In the genomic region with DNA sequence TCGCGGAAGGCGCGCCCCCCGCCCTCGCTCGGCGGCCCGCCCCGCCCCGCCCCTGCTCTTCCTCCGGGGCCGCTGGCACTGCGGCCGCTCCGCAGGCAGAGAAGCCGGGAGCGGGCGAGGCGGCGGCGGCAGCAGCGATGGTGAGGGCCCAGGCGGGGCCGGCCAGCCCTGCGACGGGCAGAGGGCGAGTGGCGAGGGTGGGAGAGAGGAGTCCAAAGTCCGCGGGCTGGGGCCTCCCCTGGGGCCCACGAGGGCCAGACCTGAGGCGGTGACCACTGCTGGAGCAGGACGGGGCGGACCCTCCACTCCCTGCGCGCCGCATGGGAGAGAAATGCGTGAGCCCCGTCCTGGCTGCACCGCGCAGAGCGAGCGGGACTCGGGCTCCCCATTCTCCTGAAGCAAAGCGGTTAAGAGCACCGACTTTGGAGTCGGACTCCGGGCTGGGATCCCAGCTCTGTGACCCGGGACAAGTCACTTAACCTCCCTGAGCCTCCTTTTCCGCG, we compare ENCODE assay signal across 7 cellular contexts. TPM values are rescaled to one million over a fixed set of nuclear protein-coding genes. Genes with fewer than 3 reads are reported as not detected.
DNase-seq lines count a peak whose midpoint lies in the region; ATAC-seq and TF ChIP-seq lines count a peak whose summit lies in the region.

TSS of gene VAMP5 (plus strand) at position 78 of the 503 bp plus-strand sequence. CDS start at position 138, 60 bp downstream.

- peak within 1 kb of the TSS; percentile 42 to 43 for H3K4me3 ChIP-seq in prostate gland

- ATAC-seq in GM19025 (IDR thresholded peaks at IDR 0.05; ENCODE audit: low read depth, unreplicated experiment), result peak; percentile 38
- ATAC-seq in HG03342 (IDR thresholded peaks at IDR 0.05; ENCODE audit: unreplicated experiment), result peak; percentile 32
- peak; percentile 75 for ATAC-seq in Right ventricle myocardium superior (ENCODE audit: poor library complexity)

- TF ChIP-seq CTCF in prostate gland (IDR thresholded peaks at IDR 0.05), result no peak

- peak; percentile 76 for DNase-seq in activated effector memory CD4-positive, alpha-beta T cell treated with anti-CD3 and anti-CD28 coated beads, Interleukin-2, amount 50 U/mL, for 16 hours
- peak; percentile 66 for DNase-seq in Right ventricle myocardium superior
- no peak for DNase-seq in prostate gland (ENCODE audit: low spot score)
- DNase-seq in GM19240 (ENCODE audit: insufficient read length, low spot score), result no peak
- DNase-seq in NCI-H128 (lab: John Stamatoyannopoulos, UW; ENCODE audit: unreplicated experiment), result no peak

- intact Hi-C loops in Right ventricle myocardium superior (cut with DNase I) (no loop called here), prostate gland (cut with DNase I) (no loop called here)

- no peaks in the 10 kb centered on the region for H3K27me3 ChIP-seq in prostate gland (replicated peaks; ENCODE audit: insufficient read depth)

- H3K4me1 ChIP-seq in prostate gland (replicated peaks), result peaks cover 13% of the 10 kb centered on the region

- peak within 1 kb of the TSS; percentile 76 to 86 for H3K27ac ChIP-seq in prostate gland

- no peak for TF ChIP-seq POLR2A in prostate gland (IDR thresholded peaks at IDR 0.05)

- H3K9me3 ChIP-seq in prostate gland, result no peaks in the 10 kb centered on the region

- H3K36me3 ChIP-seq in prostate gland, result no peaks in the 10 kb centered on the region

- WGBS in prostate gland, result 17% methylated on average over 25 of the region's 52 CpGs

RNA-seq across cellular contexts. Expression of gene VAMP5, which starts in this region (rescaled TPM):
- total RNA-seq in Right ventricle myocardium superior (56.3 TPM), prostate gland (10 to 100 TPM in 1 of 2 donors, 1 to 10 TPM in 1; 8.4 to 27.0 TPM)

Comparison
In these comparisons a context has a peak if more than half of its experiments do, and no peak if none do; other contexts are left out.
1. DNase-seq: peak in activated effector memory CD4-positive, alpha-beta T cell treated with anti-CD3 and anti-CD28 coated beads, Interleukin-2, amount 50 U/mL, for 16 hours (single experiment) and Right ventricle myocardium superior (single experiment); none in prostate gland (single experiment), GM19240 (single experiment) and NCI-H128 (single experiment).
2. Peak in every context shown above with its lines, with median percentiles within 50 percentile points of each other: ATAC-seq.